Comparison of ENCODE assay signal across 23 cellular contexts in genomic region chr11:122214080-122214479, GRCh38.
A peak's percentile ranks its signal among the peaks of the same experiment; 100 is the strongest.
DNase-seq lines count a peak whose midpoint lies in the region; ATAC-seq, FAIRE-seq and TF ChIP-seq lines count a peak whose summit lies in the region.
"Had no signal": no experiment of that assay in that cellular context is flagged by ENCODE, and none has a peak within 500 bp of the region (broad histone marks: within the 10 kb centered on the region; RNA-seq: fewer than 3 reads in every experiment).

No MANE protein-coding gene starts in this region.

- H3K4me1 ChIP-seq in A549 (peaks cover 39% of the 10 kb centered on the region), adipocyte (ENCODE audit: control insufficient read depth, insufficient read depth, low read length) (peaks cover 50% of the 10 kb centered on the region), skeletal muscle tissue (ENCODE audit: control insufficient read depth in 3 of 3, insufficient read depth in 3 of 3, low read length in 3 of 3) (peaks cover 19 to 33% (median 20%) of the 10 kb centered on the region in 3 donors)
- H3K4me1 ChIP-seq: BE2C, Peyer's patch had no signal

- intact Hi-C loops in dorsolateral prefrontal cortex (cut with DNase I) = loop anchor here (2.0 to 5.0 kb wide), 2 partner anchors 93 to 291 kb away; no protein-coding TSS in a partner anchor

- POLR2A ChIA-PET in A549 (lab: Yijun Ruan, JAX) (no interaction called here), RWPE1 (lab: Yijun Ruan, JAX; ENCODE audit: low non-redundant PET) (no interaction called here)

- FAIRE-seq in A549 (lab: Jason Lieb, UNC) = no peak
- FAIRE-seq: D721Med, H54, K562 had no signal

- H3K9me3 ChIP-seq in A549 (no peaks in the 10 kb centered on the region), adipocyte (ENCODE audit: control insufficient read depth, low read length) (no peaks in the 10 kb centered on the region), skeletal muscle tissue (ENCODE audit: control insufficient read depth in 3 of 3, low read length in 3 of 3) (no peaks in the 10 kb centered on the region)
- H3K9me3 ChIP-seq: BE2C, MG63, Peyer's patch, SJCRH30 had no signal

- no peak for TF ChIP-seq POLR2A in A549 (IDR thresholded peaks at IDR 0.05; ENCODE audit: low read length)

- CTCF ChIA-PET in A549 (lab: Yijun Ruan, JAX) (interaction anchor here (0.8 to 4.4 kb wide), 6 partner anchors 11 to 291 kb away, joined by 3 to 23 read pairs (median 5); no protein-coding TSS in a partner anchor), RWPE1 (lab: Yijun Ruan, JAX) (interaction anchor here (0.7 to 2.2 kb wide), 5 partner anchors 11 to 415 kb away, joined by 3 to 12 read pairs (median 4); no protein-coding TSS in a partner anchor)

- H3K4me2 ChIP-seq in A549 = no peak overlapping the region

- H3K27ac ChIP-seq in A549 (no peak overlapping the region), dorsolateral prefrontal cortex (peak overlapping the region; percentile 52 to 99 (median 96)), skeletal muscle tissue (ENCODE audit: low read depth, low read length) (peak overlapping the region; percentile 70), RWPE1 (no peak overlapping the region)
- H3K27ac ChIP-seq: Peyer's patch, SJCRH30 had no signal

- ATAC-seq in A549 (no peak), HG03432 (IDR thresholded peaks at IDR 0.05; ENCODE audit: unreplicated experiment) (no peak)
- ATAC-seq: K562 had no signal

- H3K27me3 ChIP-seq in adipocyte (replicated peaks; ENCODE audit: control insufficient read depth, insufficient read depth, low read length) (no peaks in the 10 kb centered on the region), dorsolateral prefrontal cortex (no peaks in the 10 kb centered on the region), skeletal muscle tissue (ENCODE audit: control insufficient read depth in 3 of 3, insufficient read depth in 3 of 3, low read length in 3 of 3) (no peaks in the 10 kb centered on the region)
- H3K27me3 ChIP-seq: BE2C, MG63, Peyer's patch, SJCRH30 had no signal

- H3K36me3 ChIP-seq in adipocyte (ENCODE audit: control insufficient read depth, insufficient read depth, low read length, severe bottlenecking) (no peaks in the 10 kb centered on the region), skeletal muscle tissue (ENCODE audit: control insufficient read depth in 3 of 3, insufficient read depth in 3 of 3, low read length in 3 of 3) (no peaks in the 10 kb centered on the region)
- H3K36me3 ChIP-seq: BE2C, MG63, Peyer's patch, SJCRH30 had no signal

- no peak for TF ChIP-seq RAD21 in A549 (conservative IDR thresholded peaks at IDR 0.05 in 1 of 2, IDR thresholded peaks at IDR 0.05 in 1 of 2)

- DNase-seq in A549 (ENCODE audit: low read depth in 1 of 2, low spot score in 1 of 2) (no peak), adipocyte (ENCODE audit: low read depth) (no peak), dorsolateral prefrontal cortex (no peak), DMS 273 treated with DMSO at 0.1 percent for 48 hours (lab: John Stamatoyannopoulos, UW) (no peak), NOMO-1 treated with dmso at 0.1 percent for 144 hours (lab: John Stamatoyannopoulos, UW; ENCODE audit: unreplicated experiment) (no peak), RWPE1 (ENCODE audit: low spot score) (no peak)
- DNase-seq: 8988T, BE2C, DMS79 treated with DMSO at 0.1 percent for 48 hours, MG63, NCI-H1417, NCI-H187 treated with DMSO at 0.1 percent for 48 hours, NCI-H2107, NCI-H226, NCI-H510A treated with DMSO at 0.1 percent for 48 hours, NCI-H748 treated with DMSO at 0.1 percent for 48 hours, Peyer's patch, SJCRH30 had no signal

- H3K4me3 ChIP-seq in A549 (no peak overlapping the region), adipocyte (ENCODE audit: low read length) (peak overlapping the region; percentile 14), dorsolateral prefrontal cortex (no peak overlapping the region), skeletal muscle tissue (ENCODE audit: low read length in 3 of 3) (no peak overlapping the region)
- H3K4me3 ChIP-seq: K562, MG63, Peyer's patch, SJCRH30 had no signal

- H3K9ac ChIP-seq in adipocyte (ENCODE audit: low read length) (peak overlapping the region; percentile 51), skeletal muscle tissue (ENCODE audit: low read depth in 1 of 3, low read length in 3 of 3) (no peak overlapping the region)

- TF ChIP-seq EP300 in A549 (IDR thresholded peaks at IDR 0.05) = no peak

- no peak for TF ChIP-seq CTCF in A549 (IDR thresholded peaks at IDR 0.05)
- TF ChIP-seq CTCF in dorsolateral prefrontal cortex (IDR thresholded peaks at IDR 0.05 in 54 of 56, conservative IDR thresholded peaks at IDR 0.05 in 2 of 56; ENCODE audit: low read depth in 1 of 56, partially characterized antibody in 56 of 56) = no peak
- no peak for TF ChIP-seq CTCF in RWPE1 (conservative IDR thresholded peaks at IDR 0.05; ENCODE audit: low read depth)

TF ChIP-seq in A549, 52 proteins besides CTCF, POLR2A, EP300 and RAD21:
- TF ChIP-seq MAFK (IDR thresholded peaks at IDR 0.05; ENCODE audit: partially characterized antibody) (peak; percentile 21), HDAC2 (IDR thresholded peaks at IDR 0.05) (no peak), FOXS1 (CRISPR knock-in tag; IDR thresholded peaks at IDR 0.05) (no peak), ZFP36 (IDR thresholded peaks at IDR 0.05; ENCODE audit: borderline replicate concordance, partially characterized antibody) (peak; percentile 79)
TF ChIP-seq in A549: peak in this region for 2.

Comparison
In these comparisons a context has a peak if more than half of its experiments do, and no peak if none do; other contexts are left out.
1. H3K27ac ChIP-seq: peak in dorsolateral prefrontal cortex (59 of 59) and skeletal muscle tissue (single experiment); none in A549 (0 of 2) and RWPE1 (single experiment).